Comparison of ENCODE assay signal across 1 cellular context in the genomic region with DNA sequence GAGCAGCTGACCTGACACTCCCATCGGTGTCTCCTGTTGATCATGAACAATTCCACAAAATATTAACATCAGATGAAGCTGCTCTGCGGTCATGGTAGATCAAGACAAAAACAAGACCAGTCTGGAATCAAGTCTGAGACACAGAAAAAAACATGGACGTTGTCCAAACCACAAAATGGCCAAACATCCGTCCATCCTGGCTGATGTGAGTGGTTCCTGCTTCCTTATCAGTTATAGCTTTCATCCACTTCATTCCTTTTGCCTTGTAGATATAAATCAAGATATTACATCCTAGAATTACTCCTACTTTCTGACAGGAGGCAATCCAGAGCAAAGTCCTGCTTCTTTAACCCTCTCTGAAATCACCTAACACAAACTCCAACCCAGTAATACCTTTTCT.
TF ChIP-seq lines count a peak whose summit lies in the region.

No MANE protein-coding gene starts in this region.

TF ChIP-seq in K562, 482 proteins besides CTCF, POLR2A, EP300 and RAD21 (continues in another document):
- TF ChIP-seq, protein P1, sequence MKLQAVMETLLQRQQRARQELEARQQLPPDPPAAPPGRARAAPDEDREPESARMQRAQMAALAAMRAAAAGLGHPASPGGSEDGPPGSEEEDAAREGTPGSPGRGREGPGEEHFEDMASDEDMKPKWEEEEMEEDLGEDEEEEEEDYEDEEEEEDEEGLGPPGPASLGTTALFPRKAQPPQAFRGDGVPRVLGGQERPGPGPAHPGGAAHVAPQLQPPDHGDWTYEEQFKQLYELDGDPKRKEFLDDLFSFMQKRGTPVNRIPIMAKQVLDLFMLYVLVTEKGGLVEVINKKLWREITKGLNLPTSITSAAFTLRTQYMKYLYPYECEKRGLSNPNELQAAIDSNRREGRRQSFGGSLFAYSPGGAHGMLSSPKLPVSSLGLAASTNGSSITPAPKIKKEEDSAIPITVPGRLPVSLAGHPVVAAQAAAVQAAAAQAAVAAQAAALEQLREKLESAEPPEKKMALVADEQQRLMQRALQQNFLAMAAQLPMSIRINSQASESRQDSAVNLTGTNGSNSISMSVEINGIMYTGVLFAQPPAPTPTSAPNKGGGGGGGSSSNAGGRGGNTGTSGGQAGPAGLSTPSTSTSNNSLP (IDR thresholded peaks at IDR 0.05; ENCODE audit: borderline replicate concordance, low read depth, low read length): 0 out of 2 replicates have a peak, but pooled peaks have one; percentile 58
- TF ChIP-seq, protein P2, sequence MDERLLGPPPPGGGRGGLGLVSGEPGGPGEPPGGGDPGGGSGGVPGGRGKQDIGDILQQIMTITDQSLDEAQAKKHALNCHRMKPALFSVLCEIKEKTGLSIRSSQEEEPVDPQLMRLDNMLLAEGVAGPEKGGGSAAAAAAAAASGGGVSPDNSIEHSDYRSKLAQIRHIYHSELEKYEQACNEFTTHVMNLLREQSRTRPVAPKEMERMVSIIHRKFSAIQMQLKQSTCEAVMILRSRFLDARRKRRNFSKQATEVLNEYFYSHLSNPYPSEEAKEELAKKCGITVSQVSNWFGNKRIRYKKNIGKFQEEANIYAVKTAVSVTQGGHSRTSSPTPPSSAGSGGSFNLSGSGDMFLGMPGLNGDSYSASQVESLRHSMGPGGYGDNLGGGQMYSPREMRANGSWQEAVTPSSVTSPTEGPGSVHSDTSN (CRISPR knock-in tag; IDR thresholded peaks at IDR 0.05; ENCODE audit: low read depth): no peak
- TF ChIP-seq, protein P2 (tag; conservative IDR thresholded peaks at IDR 0.05; ENCODE audit: low read depth): peak; percentile 45; the same call in 1 of the 2 replicates
- TF ChIP-seq CBFA2T3 (IDR thresholded peaks at IDR 0.05) (peak; percentile 59), ARID1B (IDR thresholded peaks at IDR 0.05) (peak; percentile 64), CCNT2 (IDR thresholded peaks at IDR 0.05; ENCODE audit: borderline replicate concordance, extremely low read depth, insufficient read length, low read depth, low read length) (peak; percentile 61), SMAD4 (CRISPR knock-in tag; conservative IDR thresholded peaks at IDR 0.05) (peak; percentile 82), NCOR1 (IDR thresholded peaks at IDR 0.05) (peak; percentile 44; the same call in 1 of the 2 replicates), HDAC3 (IDR thresholded peaks at IDR 0.05; ENCODE audit: borderline replicate concordance, partially characterized antibody) (peak; percentile 44), NFIX (CRISPR knock-in tag; IDR thresholded peaks at IDR 0.05; ENCODE audit: low read depth) (no peak), RCOR1 (IDR thresholded peaks at IDR 0.05; ENCODE audit: borderline replicate concordance in 1 of 2, low read depth in 2 of 2, low read length in 2 of 2) (peak in 1 of 2 experiments; percentile 90; a peak in 2 of 4 replicates), SOX6 (IDR thresholded peaks at IDR 0.05) (peak; percentile 70; the same call in 1 of the 2 replicates), TEAD1 (CRISPR knock-in tag; IDR thresholded peaks at IDR 0.05) (peak in 1 of 2 experiments; percentile 65; a peak in 2 of 4 replicates), MEIS2 (IDR thresholded peaks at IDR 0.05; ENCODE audit: partially characterized antibody) (peak; percentile 86), CTBP1 (IDR thresholded peaks at IDR 0.05; ENCODE audit: borderline replicate concordance) (peak; percentile 71; the same call in 1 of the 2 replicates), ZNF764 (CRISPR knock-in tag; IDR thresholded peaks at IDR 0.05; ENCODE audit: low read depth) (no peak), HDAC1 (IDR thresholded peaks at IDR 0.05) (0 out of 4 replicates have a peak, but pooled peaks of 1 of the 2 experiments have one; percentile 16), SRSF1 (IDR thresholded peaks at IDR 0.05; ENCODE audit: low read depth, low read length) (no peak), NFIC (IDR thresholded peaks at IDR 0.05) (peak; percentile 84), FOXM1 (IDR thresholded peaks at IDR 0.05; ENCODE audit: low read depth) (no peak), FOXM1 (CRISPR knock-in tag; IDR thresholded peaks at IDR 0.05; ENCODE audit: low read depth) (no peak), KLF16 (IDR thresholded peaks at IDR 0.05) (peak; percentile 46; the same call in 1 of the 2 replicates), SMARCE1 (IDR thresholded peaks at IDR 0.05) (peak; percentile 64; the same call in 1 of the 2 replicates), ARNT (IDR thresholded peaks at IDR 0.05) (no peak), SLC30A9 (CRISPR knock-in tag; IDR thresholded peaks at IDR 0.05) (no peak), PURB (CRISPR knock-in tag; IDR thresholded peaks at IDR 0.05; ENCODE audit: low read depth) (no peak), ELF4 (CRISPR knock-in tag; IDR thresholded peaks at IDR 0.05) (no peak), CHD1 (IDR thresholded peaks at IDR 0.05; ENCODE audit: low read length) (no peak), ZNF23 (CRISPR knock-in tag; IDR thresholded peaks at IDR 0.05) (no peak), RNF2 (IDR thresholded peaks at IDR 0.05) (peak; percentile 58), HMG20B (CRISPR knock-in tag; IDR thresholded peaks at IDR 0.05) (no peak), MED1 (CRISPR knock-in tag; IDR thresholded peaks at IDR 0.05; ENCODE audit: borderline replicate concordance) (no peak), ATF1 (CRISPR knock-in tag; IDR thresholded peaks at IDR 0.05) (no peak), ATF1 (tag; IDR thresholded peaks at IDR 0.05) (no peak), FOSL1 (tag; conservative IDR thresholded peaks at IDR 0.05) (peak; percentile 42; the same call in 1 of the 2 replicates)
- TF ChIP-seq, protein P3, sequence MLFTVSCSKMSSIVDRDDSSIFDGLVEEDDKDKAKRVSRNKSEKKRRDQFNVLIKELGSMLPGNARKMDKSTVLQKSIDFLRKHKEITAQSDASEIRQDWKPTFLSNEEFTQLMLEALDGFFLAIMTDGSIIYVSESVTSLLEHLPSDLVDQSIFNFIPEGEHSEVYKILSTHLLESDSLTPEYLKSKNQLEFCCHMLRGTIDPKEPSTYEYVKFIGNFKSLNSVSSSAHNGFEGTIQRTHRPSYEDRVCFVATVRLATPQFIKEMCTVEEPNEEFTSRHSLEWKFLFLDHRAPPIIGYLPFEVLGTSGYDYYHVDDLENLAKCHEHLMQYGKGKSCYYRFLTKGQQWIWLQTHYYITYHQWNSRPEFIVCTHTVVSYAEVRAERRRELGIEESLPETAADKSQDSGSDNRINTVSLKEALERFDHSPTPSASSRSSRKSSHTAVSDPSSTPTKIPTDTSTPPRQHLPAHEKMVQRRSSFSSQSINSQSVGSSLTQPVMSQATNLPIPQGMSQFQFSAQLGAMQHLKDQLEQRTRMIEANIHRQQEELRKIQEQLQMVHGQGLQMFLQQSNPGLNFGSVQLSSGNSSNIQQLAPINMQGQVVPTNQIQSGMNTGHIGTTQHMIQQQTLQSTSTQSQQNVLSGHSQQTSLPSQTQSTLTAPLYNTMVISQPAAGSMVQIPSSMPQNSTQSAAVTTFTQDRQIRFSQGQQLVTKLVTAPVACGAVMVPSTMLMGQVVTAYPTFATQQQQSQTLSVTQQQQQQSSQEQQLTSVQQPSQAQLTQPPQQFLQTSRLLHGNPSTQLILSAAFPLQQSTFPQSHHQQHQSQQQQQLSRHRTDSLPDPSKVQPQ (CRISPR knock-in tag; IDR thresholded peaks at IDR 0.05; ENCODE audit: borderline replicate concordance): no peak
- TF ChIP-seq, protein P4, sequence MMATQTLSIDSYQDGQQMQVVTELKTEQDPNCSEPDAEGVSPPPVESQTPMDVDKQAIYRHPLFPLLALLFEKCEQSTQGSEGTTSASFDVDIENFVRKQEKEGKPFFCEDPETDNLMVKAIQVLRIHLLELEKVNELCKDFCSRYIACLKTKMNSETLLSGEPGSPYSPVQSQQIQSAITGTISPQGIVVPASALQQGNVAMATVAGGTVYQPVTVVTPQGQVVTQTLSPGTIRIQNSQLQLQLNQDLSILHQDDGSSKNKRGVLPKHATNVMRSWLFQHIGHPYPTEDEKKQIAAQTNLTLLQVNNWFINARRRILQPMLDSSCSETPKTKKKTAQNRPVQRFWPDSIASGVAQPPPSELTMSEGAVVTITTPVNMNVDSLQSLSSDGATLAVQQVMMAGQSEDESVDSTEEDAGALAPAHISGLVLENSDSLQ (IDR thresholded peaks at IDR 0.05): peak; percentile 43; the same call in 1 of the 2 replicates
- TF ChIP-seq, protein P5, sequence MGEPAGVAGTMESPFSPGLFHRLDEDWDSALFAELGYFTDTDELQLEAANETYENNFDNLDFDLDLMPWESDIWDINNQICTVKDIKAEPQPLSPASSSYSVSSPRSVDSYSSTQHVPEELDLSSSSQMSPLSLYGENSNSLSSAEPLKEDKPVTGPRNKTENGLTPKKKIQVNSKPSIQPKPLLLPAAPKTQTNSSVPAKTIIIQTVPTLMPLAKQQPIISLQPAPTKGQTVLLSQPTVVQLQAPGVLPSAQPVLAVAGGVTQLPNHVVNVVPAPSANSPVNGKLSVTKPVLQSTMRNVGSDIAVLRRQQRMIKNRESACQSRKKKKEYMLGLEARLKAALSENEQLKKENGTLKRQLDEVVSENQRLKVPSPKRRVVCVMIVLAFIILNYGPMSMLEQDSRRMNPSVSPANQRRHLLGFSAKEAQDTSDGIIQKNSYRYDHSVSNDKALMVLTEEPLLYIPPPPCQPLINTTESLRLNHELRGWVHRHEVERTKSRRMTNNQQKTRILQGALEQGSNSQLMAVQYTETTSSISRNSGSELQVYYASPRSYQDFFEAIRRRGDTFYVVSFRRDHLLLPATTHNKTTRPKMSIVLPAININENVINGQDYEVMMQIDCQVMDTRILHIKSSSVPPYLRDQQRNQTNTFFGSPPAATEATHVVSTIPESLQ (CRISPR knock-in tag; IDR thresholded peaks at IDR 0.05): no peak
- TF ChIP-seq, protein P6, sequence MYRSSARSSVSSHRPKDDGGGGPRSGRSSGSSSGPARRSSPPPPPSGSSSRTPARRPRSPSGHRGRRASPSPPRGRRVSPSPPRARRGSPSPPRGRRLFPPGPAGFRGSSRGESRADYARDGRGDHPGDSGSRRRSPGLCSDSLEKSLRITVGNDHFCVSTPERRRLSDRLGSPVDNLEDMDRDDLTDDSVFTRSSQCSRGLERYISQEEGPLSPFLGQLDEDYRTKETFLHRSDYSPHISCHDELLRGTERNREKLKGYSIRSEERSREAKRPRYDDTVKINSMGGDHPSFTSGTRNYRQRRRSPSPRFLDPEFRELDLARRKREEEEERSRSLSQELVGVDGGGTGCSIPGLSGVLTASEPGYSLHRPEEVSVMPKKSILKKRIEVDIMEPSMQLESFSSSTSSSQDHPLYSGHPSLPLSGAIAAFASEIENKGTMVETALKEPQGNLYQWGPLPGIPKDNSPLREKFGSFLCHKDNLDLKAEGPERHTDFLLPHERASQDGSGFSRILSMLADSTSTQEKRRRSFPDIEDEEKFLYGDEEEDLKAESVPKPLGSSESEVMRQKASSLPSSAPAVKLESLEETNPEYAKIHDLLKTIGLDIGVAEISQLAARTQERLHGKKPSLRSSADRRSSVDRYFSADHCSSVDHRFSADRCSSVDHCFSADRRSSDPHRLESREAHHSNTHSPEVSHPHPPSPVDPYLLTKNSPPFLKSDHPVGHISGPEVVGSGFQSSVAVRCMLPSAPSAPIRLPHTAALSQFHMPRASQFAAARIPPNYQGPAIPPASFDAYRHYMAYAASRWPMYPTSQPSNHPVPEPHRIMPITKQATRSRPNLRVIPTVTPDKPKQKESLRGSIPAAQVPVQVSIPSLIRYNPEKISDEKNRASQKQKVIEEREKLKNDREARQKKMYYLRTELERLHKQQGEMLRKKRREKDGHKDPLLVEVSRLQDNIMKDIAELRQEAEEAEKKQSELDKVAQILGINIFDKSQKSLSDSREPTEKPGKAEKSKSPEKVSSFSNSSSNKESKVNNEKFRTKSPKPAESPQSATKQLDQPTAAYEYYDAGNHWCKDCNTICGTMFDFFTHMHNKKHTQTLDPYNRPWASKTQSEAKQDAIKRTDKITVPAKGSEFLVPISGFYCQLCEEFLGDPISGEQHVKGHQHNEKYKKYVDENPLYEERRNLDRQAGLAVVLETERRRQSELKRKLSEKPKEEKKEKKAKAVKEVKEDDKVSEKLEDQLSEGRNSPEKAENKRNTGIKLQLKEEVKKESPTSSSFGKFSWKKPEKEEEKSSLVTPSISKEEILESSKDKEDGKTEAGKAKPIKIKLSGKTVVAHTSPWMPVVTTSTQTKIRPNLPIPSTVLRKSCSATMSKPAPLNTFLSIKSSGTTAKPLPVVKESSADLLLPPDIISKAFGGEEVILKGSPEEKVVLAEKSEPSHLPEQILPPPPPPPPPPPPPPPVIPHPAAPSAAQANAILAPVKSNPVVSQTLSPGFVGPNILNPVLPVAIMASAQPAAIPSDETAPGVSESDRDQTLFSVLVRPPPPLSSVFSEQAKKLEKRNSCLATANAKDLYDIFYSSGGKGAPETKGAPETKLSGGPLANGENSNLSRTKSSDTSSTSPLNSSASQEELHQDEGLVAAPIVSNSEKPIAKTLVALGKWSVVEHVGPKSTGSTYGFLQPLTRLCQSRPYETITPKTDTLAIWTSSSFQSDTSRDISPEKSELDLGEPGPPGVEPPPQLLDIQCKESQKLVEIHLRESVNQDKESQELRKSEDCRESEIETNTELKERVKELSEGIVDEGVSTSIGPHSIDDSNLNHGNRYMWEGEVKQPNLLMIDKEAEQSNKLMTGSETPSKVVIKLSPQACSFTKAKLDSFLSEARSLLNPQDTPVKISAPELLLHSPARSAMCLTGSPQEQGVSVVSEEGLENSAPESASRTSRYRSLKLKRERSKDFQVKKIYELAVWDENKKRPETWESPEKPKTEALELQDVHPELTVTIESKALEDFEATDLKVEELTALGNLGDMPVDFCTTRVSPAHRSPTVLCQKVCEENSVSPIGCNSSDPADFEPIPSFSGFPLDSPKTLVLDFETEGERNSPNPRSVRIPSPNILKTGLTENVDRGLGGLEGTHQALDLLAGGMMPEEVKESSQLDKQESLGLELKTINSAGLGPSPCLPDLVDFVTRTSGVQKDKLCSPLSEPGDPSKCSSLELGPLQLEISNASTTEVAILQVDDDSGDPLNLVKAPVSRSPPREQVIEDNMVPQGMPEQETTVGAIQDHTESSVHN (IDR thresholded peaks at IDR 0.05; ENCODE audit: borderline replicate concordance in 1 of 2, low read depth in 1 of 2): 0 out of 4 replicates have a peak, but pooled peaks of 1 of the 2 experiments have one; percentile 60
- TF ChIP-seq, protein P7, sequence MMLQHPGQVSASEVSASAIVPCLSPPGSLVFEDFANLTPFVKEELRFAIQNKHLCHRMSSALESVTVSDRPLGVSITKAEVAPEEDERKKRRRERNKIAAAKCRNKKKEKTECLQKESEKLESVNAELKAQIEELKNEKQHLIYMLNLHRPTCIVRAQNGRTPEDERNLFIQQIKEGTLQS (IDR thresholded peaks at IDR 0.05): no peak
- TF ChIP-seq, protein P7 (CRISPR knock-in tag; conservative IDR thresholded peaks at IDR 0.05): no peak
- TF ChIP-seq, protein P8, sequence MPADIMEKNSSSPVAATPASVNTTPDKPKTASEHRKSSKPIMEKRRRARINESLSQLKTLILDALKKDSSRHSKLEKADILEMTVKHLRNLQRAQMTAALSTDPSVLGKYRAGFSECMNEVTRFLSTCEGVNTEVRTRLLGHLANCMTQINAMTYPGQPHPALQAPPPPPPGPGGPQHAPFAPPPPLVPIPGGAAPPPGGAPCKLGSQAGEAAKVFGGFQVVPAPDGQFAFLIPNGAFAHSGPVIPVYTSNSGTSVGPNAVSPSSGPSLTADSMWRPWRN (IDR thresholded peaks at IDR 0.05; ENCODE audit: low read depth): peak; percentile 87
